Comparison of ENCODE assay signal across 8 cellular contexts in the genomic region with DNA sequence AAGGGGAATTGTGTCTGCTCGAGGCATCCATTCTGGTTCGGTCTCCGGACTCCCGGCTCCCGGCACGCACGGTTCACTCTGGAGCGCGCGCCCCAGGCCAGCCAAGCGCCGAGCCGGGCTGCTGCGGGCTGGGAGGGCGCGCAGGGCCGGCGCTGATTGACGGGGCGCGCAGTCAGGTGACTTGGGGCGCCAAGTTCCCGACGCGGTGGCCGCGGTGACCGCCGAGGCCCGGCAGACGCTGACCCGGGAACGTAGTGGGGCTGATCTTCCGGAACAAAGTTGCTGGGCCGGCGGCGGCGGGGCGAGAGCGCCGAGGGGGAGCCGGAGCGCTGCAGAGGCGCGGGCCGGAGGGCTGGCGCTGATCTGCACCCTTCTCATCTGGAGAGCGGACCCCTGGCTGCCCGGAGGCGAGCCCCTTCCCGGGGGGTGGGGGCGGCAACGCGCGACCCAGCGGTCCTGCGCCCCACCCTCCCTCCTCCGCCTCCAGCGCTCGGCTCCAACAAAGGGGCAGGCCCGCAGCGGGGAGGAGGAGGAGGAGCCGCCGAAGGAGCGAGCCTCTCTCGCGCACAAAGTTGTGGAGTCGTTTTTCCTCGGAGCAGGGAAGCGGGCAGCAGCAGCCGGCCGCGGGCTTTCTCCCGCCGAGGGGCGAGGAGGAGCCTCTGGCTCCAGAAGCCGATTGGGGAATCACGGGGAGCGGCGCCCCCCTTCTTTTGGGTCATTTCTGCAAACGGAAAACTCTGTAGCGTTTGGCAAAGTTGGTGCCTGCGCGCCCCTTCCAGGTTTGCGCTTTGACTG. TPM values are rescaled to one million over a fixed set of nuclear protein-coding genes. Genes with fewer than 3 reads are reported as not detected.
DNase-seq lines count a peak whose midpoint lies in the region; ATAC-seq lines count a peak whose summit lies in the region.

A gene (plus strand): TSS at position 583 of the 795 bp plus-strand sequence. CDS start 6,494 bp downstream, outside the sequence.

- peak within 1 kb of the TSS; percentile 99 for H3K4me3 ChIP-seq in endocrine pancreas (ENCODE audit: control insufficient read depth, insufficient read depth, low read length)

- peak within 1 kb of the TSS; percentile 79 for H3K9ac ChIP-seq in endocrine pancreas (ENCODE audit: control insufficient read depth, insufficient read depth, low read length)

- CTCF ChIA-PET in activated CD8-positive, alpha-beta T cell treated with anti-CD3 and anti-CD28 coated beads, Interleukin-2, amount 10 ng/mL, durations not matched to agents 7 days and 5 days (lab: Charles Lee) = interaction anchor here (0.7 to 1.8 kb wide), 7 partner anchors 14 to 195 kb away, joined by 3 to 6 read pairs (median 3); no protein-coding TSS in a partner anchor

- H3K4me1 Mint-ChIP-seq in activated CD8-positive, alpha-beta T cell treated with anti-CD3 and anti-CD28 coated beads, Interleukin-2, amount 10 ng/mL, durations not matched to agents 7 days and 5 days (ENCODE audit: low read depth) = peaks cover 17% of the 10 kb centered on the region

- H3K4me1 ChIP-seq in endocrine pancreas (ENCODE audit: control insufficient read depth, insufficient read depth, low read length) = peaks cover 7% of the 10 kb centered on the region

- no peaks in the 10 kb centered on the region for H3K27me3 ChIP-seq in endocrine pancreas (ENCODE audit: control insufficient read depth, insufficient read depth, low read length)

- no peaks in the 10 kb centered on the region for H3K9me3 ChIP-seq in endocrine pancreas (ENCODE audit: control insufficient read depth, low read length)

- H3K9me3 Mint-ChIP-seq in activated CD8-positive, alpha-beta T cell treated with anti-CD3 and anti-CD28 coated beads, Interleukin-2, amount 10 ng/mL, durations not matched to agents 7 days and 5 days (ENCODE audit: insufficient read depth) = no peaks in the 10 kb centered on the region

- peak; percentile 64 for ATAC-seq in HG02759 (IDR thresholded peaks at IDR 0.05; ENCODE audit: unreplicated experiment)
- ATAC-seq in activated CD8-positive, alpha-beta T cell treated with anti-CD3 and anti-CD28 coated beads, Interleukin-2, amount 10 ng/mL, durations not matched to agents 7 days and 5 days = peak; percentile 74

- POLR2A ChIA-PET in activated CD8-positive, alpha-beta T cell treated with anti-CD3 and anti-CD28 coated beads, Interleukin-2, amount 10 ng/mL, durations not matched to agents 7 days and 5 days (lab: Charles Lee) = interaction anchor here (0.6 to 1.6 kb wide), 7 partner anchors 20 to 1619 kb away, joined by 3 to 6 read pairs (median 4); no protein-coding TSS in a partner anchor

- H3K27me3 Mint-ChIP-seq in activated CD8-positive, alpha-beta T cell treated with anti-CD3 and anti-CD28 coated beads, Interleukin-2, amount 10 ng/mL, durations not matched to agents 7 days and 5 days (ENCODE audit: low read depth) = peaks cover 17% of the 10 kb centered on the region

- H3K36me3 ChIP-seq in endocrine pancreas (ENCODE audit: control insufficient read depth, insufficient read depth, low read length) = no peaks in the 10 kb centered on the region

- peak within 1 kb of the TSS; percentile 84 for H3K27ac Mint-ChIP-seq in activated CD8-positive, alpha-beta T cell treated with anti-CD3 and anti-CD28 coated beads, Interleukin-2, amount 10 ng/mL, durations not matched to agents 7 days and 5 days

- peak; percentile 45 for DNase-seq in NCI-H146 (lab: John Stamatoyannopoulos, UW)
- DNase-seq in NCI-H146 treated with DMSO at 0.1 percent for 48 hours (lab: John Stamatoyannopoulos, UW; ENCODE audit: unreplicated experiment) = no peak
- DNase-seq in NCI-H524 (lab: John Stamatoyannopoulos, UW) = peak; percentile 50 to 70
- peak; percentile 53 for DNase-seq in activated CD8-positive, alpha-beta T cell treated with anti-CD3 and anti-CD28 coated beads, Interleukin-2, amount 10 ng/mL, durations not matched to agents 7 days and 5 days
- DNase-seq in medulla oblongata (ENCODE audit: extremely low spot score) = peak; percentile 63
- DNase-seq in stimulated activated CD8-positive, alpha-beta memory T cell treated with anti-CD3 and anti-CD28 coated beads, Interleukin-4, amount 100 ng/mL, for 24 hours (ENCODE audit: low read depth) = peak; percentile 38

- peak within 1 kb of the TSS; percentile 90 for H3K4me3 Mint-ChIP-seq in activated CD8-positive, alpha-beta T cell treated with anti-CD3 and anti-CD28 coated beads, Interleukin-2, amount 10 ng/mL, durations not matched to agents 7 days and 5 days

- H3K36me3 Mint-ChIP-seq in activated CD8-positive, alpha-beta T cell treated with anti-CD3 and anti-CD28 coated beads, Interleukin-2, amount 10 ng/mL, durations not matched to agents 7 days and 5 days (ENCODE audit: low read depth) = peaks cover 2% of the 10 kb centered on the region

RNA-seq across cellular contexts. Expression of the gene that starts here (rescaled TPM):
- total RNA-seq in activated CD8-positive, alpha-beta T cell treated with anti-CD3 and anti-CD28 coated beads, Interleukin-2, amount 10 ng/mL, durations not matched to agents 7 days and 5 days = 100 to 1,000 TPM; 136 to 141 TPM
